12 cellular contexts compared by ENCODE assay signal in the genomic region with DNA sequence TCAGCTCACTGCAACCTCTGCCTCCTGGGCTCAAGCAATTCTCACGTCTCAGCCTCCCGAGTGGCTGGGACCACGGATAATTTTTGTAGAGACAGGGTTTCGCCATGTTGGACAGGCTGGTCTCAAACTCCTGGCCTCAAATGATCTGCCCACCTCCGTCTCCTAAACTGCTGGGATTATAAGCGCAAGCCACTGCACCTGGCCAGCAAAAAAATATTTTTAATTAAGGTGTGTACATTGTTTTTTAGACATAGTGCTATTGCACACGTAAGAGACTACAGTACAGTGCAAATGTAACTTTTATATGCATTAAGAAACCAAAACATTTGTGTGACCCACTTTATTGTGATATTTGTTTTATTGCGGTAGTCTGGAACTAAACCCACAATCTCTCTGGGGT. TPM values are rescaled to one million over a fixed set of nuclear protein-coding genes. Genes with fewer than 3 reads are reported as not detected.
"Had no signal": no experiment of that assay in that cellular context is flagged by ENCODE, and none has a peak within 500 bp of the region (broad histone marks: within the 10 kb centered on the region; RNA-seq: fewer than 3 reads in every experiment).

No MANE protein-coding gene starts in this region.

- H3K27ac ChIP-seq: GM23248 had no signal

- FAIRE-seq: H1, H54 had no signal

- H3K36me3 ChIP-seq: HAP-1 had no signal

- H3K9ac ChIP-seq: GM23248 had no signal

- H3K4me1 ChIP-seq: HAP-1 had no signal

- H3K9me3 ChIP-seq: HAP-1 had no signal

- ATAC-seq: GM23338, HCT116 had no signal

- H2AFZ ChIP-seq: GM23248, GM23338 had no signal

- H3K4me2 ChIP-seq: GM23338 had no signal

- DNase-seq: GM23248, GOT3, H7, H9, HCEC 1CT, HFFc6 had no signal

- H3K4me3 ChIP-seq: GM23248, GM23338, HAP-1 had no signal

RNA-seq across cellular contexts. Expression of a gene that starts 49.0 kb away (rescaled TPM):
- total RNA-seq: GM23248, GM23338, H1, H4, H7, H9, HFFc6 had no signal
- polyA plus RNA-seq: GM23248, H1 had no signal
